In genomic region chr19:37920591-37921450, GRCh38 we compare ENCODE assay signal across 15 cellular contexts. TPM values are rescaled to one million over a fixed set of nuclear protein-coding genes. Genes with fewer than 3 reads are reported as not detected.
DNase-seq lines count a peak whose midpoint lies in the region; ATAC-seq, FAIRE-seq and TF ChIP-seq lines count a peak whose summit lies in the region.
"Had no signal": no experiment of that assay in that cellular context is flagged by ENCODE, and none has a peak within 500 bp of the region (broad histone marks: within the 10 kb centered on the region; RNA-seq: fewer than 3 reads in every experiment).

No MANE protein-coding gene starts in this region.

- H3K9me3 Mint-ChIP-seq in IgD-negative memory B cell, result peaks cover 0 to 2% (median 0%) of the 10 kb centered on the region in 3 donors
- no peaks in the 10 kb centered on the region for H3K9me3 Mint-ChIP-seq in dendritic cell treated with granulocyte-macrophage colony-stimulating factor and Interleukin-4, amounts not matched to agents 40 ng/mL and 50 ng/mL, for 4 days
- H3K9me3 Mint-ChIP-seq in progenitor cell of endocrine pancreas (ENCODE audit: low read depth), result no peaks in the 10 kb centered on the region
- H3K9me3 Mint-ChIP-seq: T-helper 2 cell treated with Interferon-gamma antibody and Interleukin-4, amounts not matched to agents 5 μg/mL and 100 μg/mL, for 36 hours had no signal

- H4K20me1 ChIP-seq in DOHH2 (ENCODE audit: control insufficient read depth, insufficient read depth, low read depth, low read length), result no peaks in the 10 kb centered on the region

- no peak for ATAC-seq in HG03571 (IDR thresholded peaks at IDR 0.05; ENCODE audit: unreplicated experiment)

- H3K79me2 ChIP-seq in DOHH2 (ENCODE audit: control insufficient read depth, low read length), result peaks cover 87% of the 10 kb centered on the region

- peak overlapping the region; percentile 72 for H3K4me3 ChIP-seq in DOHH2 (ENCODE audit: low read length)
- H3K4me3 ChIP-seq: breast epithelium had no signal

- H3K27me3 ChIP-seq in DOHH2 (ENCODE audit: control insufficient read depth, low read length), result no peaks in the 10 kb centered on the region
- H3K27me3 ChIP-seq: breast epithelium had no signal

- DNase-seq in progenitor cell of endocrine pancreas (ENCODE audit: low spot score, unreplicated experiment) (no peak), RKO (ENCODE audit: low spot score) (no peak), H54 (ENCODE audit: insufficient read length, low spot score) (no peak)
- DNase-seq: activated CD4-positive, alpha-beta T cell treated with anti-CD3 and anti-CD28 coated beads, Interleukin-2, amount 50 U/mL, for 48 hours; activated gamma-delta T cell; stimulated activated CD4-positive, alpha-beta T cell treated with anti-CD3 and anti-CD28 coated beads, Interleukin-2, amount 100 ng/mL, for 48 hours had no signal

- peaks cover 22% of the 10 kb centered on the region for H3F3A ChIP-seq in DOHH2 (ENCODE audit: control insufficient read depth, insufficient read depth)

- H3K9me3 ChIP-seq in DOHH2 (ENCODE audit: control insufficient read depth, insufficient read depth, low read length), result no peaks in the 10 kb centered on the region
- H3K9me3 ChIP-seq: breast epithelium had no signal

- H3K4me1 Mint-ChIP-seq in IgD-negative memory B cell (peaks cover 35 to 50% (median 48%) of the 10 kb centered on the region in 3 donors), progenitor cell of endocrine pancreas (ENCODE audit: low read depth) (peaks cover 15% of the 10 kb centered on the region)
- peaks cover 33% of the 10 kb centered on the region for H3K4me1 Mint-ChIP-seq in dendritic cell treated with granulocyte-macrophage colony-stimulating factor and Interleukin-4, amounts not matched to agents 40 ng/mL and 50 ng/mL, for 4 days (ENCODE audit: low read depth)

- H3K27ac ChIP-seq in DOHH2 (ENCODE audit: low read depth, low read length), result peak overlapping the region; percentile 96

- no peak for FAIRE-seq in H54 (lab: Jason Lieb, UNC)
- FAIRE-seq: islet of Langerhans had no signal

- TF ChIP-seq CTCF in DOHH2 (IDR thresholded peaks at IDR 0.05; ENCODE audit: low read depth, low read length, poor library complexity, severe bottlenecking), result no peak
- TF ChIP-seq CTCF in progenitor cell of endocrine pancreas (IDR thresholded peaks at IDR 0.05; ENCODE audit: unreplicated experiment), result no peak

- intact Hi-C loops in dendritic cell treated with granulocyte-macrophage colony-stimulating factor and Interleukin-4, amounts not matched to agents 40 ng/mL and 50 ng/mL, for 4 days (cut with micrococcal nuclease), result no loop called here

- peaks cover 84% of the 10 kb centered on the region for H3K4me1 ChIP-seq in DOHH2 (ENCODE audit: control insufficient read depth, low read length)
- H3K4me1 ChIP-seq: breast epithelium had no signal

- H3K36me3 Mint-ChIP-seq in IgD-negative memory B cell (peaks cover 5% of the 10 kb centered on the region), progenitor cell of endocrine pancreas (ENCODE audit: insufficient read depth) (peaks cover 7% of the 10 kb centered on the region)
- H3K36me3 Mint-ChIP-seq in dendritic cell treated with granulocyte-macrophage colony-stimulating factor and Interleukin-4, amounts not matched to agents 40 ng/mL and 50 ng/mL, for 4 days (ENCODE audit: low read depth), result peaks cover 69% of the 10 kb centered on the region

- H3K27ac Mint-ChIP-seq in IgD-negative memory B cell (peak overlapping the region; percentile 87 to 96 (median 91)), progenitor cell of endocrine pancreas (peak overlapping the region; percentile 93)
- peak overlapping the region; percentile 70 for H3K27ac Mint-ChIP-seq in dendritic cell treated with granulocyte-macrophage colony-stimulating factor and Interleukin-4, amounts not matched to agents 40 ng/mL and 50 ng/mL, for 4 days
- H3K27ac Mint-ChIP-seq: T-helper 2 cell treated with Interferon-gamma antibody and Interleukin-4, amounts not matched to agents 5 μg/mL and 100 μg/mL, for 36 hours had no signal

- H3K4me3 Mint-ChIP-seq in IgD-negative memory B cell (peak overlapping the region; percentile 61 to 93 (median 75)), progenitor cell of endocrine pancreas (ENCODE audit: low read depth) (no peak overlapping the region)
- no peak overlapping the region for H3K4me3 Mint-ChIP-seq in dendritic cell treated with granulocyte-macrophage colony-stimulating factor and Interleukin-4, amounts not matched to agents 40 ng/mL and 50 ng/mL, for 4 days
- H3K4me3 Mint-ChIP-seq: T-helper 2 cell treated with Interferon-gamma antibody and Interleukin-4, amounts not matched to agents 5 μg/mL and 100 μg/mL, for 36 hours had no signal

- H3K27me3 Mint-ChIP-seq in IgD-negative memory B cell (no peaks in the 10 kb centered on the region), progenitor cell of endocrine pancreas (no peaks in the 10 kb centered on the region)
- no peaks in the 10 kb centered on the region for H3K27me3 Mint-ChIP-seq in dendritic cell treated with granulocyte-macrophage colony-stimulating factor and Interleukin-4, amounts not matched to agents 40 ng/mL and 50 ng/mL, for 4 days

- H3K9me2 ChIP-seq in DOHH2 (replicated peaks; ENCODE audit: control insufficient read depth, low read length), result no peaks in the 10 kb centered on the region

- peak overlapping the region; percentile 83 for H3K4me2 ChIP-seq in DOHH2 (ENCODE audit: low read length)

- H3K36me3 ChIP-seq in DOHH2 (ENCODE audit: control insufficient read depth, low read length), result peaks cover 32% of the 10 kb centered on the region
- H3K36me3 ChIP-seq: breast epithelium had no signal

- no peak for TF ChIP-seq POLR2A in H54 (IDR thresholded peaks at IDR 0.05; ENCODE audit: low read depth, low read length)

RNA-seq across cellular contexts. Expression of gene SIPA1L3, which starts 13.8 kb away (rescaled TPM):
- 13.6 TPM for polyA plus RNA-seq in IgD-negative memory B cell
- total RNA-seq in progenitor cell of endocrine pancreas, result 126 and 132 TPM in 2 replicates

RNA-seq across cellular contexts. Expression of gene WDR87, which starts 14.4 kb away (rescaled TPM):
- polyA plus RNA-seq in IgD-negative memory B cell, result not detected
- total RNA-seq in progenitor cell of endocrine pancreas, result 0.02 TPM in 1 of 2 replicates, not detected in the other
- total RNA-seq: breast epithelium, HT1080, NCI-H460 had no signal

Comparison
In these comparisons a context has a peak if more than half of its experiments do, and no peak if none do; other contexts are left out.
1. H3K4me3 Mint-ChIP-seq: peak in IgD-negative memory B cell (4 of 4); none in dendritic cell treated with granulocyte-macrophage colony-stimulating factor and Interleukin-4, amounts not matched to agents 40 ng/mL and 50 ng/mL, for 4 days (single experiment) and progenitor cell of endocrine pancreas (single experiment).
2. Peak in every context shown above with its lines, with median percentiles within 50 percentile points of each other: H3K27ac Mint-ChIP-seq.